ENCODE assay signal across 25 cellular contexts in the genomic region with DNA sequence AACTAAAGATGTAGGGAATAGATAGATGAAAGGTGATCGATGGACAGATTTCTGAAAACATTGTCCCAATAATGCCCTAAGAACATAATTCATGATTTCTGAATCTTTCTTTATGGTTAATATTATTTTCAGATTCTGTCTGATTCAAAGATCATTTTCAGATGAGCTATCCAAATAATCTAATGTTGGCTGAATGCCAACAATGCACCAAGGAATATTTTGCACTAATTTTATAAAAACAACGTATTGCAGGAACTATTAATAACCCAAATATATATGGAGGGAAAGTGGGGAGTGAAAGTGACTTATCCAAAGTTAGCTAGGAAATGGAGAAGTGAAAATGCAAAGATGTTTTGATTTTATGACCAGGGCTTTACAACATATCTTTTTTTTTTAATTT.
"Had no signal": no experiment of that assay in that cellular context is flagged by ENCODE, and none has a peak within 500 bp of the region (broad histone marks: within the 10 kb centered on the region; RNA-seq: fewer than 3 reads in every experiment).

No MANE protein-coding gene starts in this region.

- H3K4me2 ChIP-seq: neural progenitor cell had no signal

- H3K9ac ChIP-seq: neural progenitor cell, parathyroid adenoma had no signal

- DNase-seq: natural killer cell; occipital lobe; ovary; psoas muscle; right cardiac atrium; right lobe of liver; sigmoid colon; small intestine; stimulated activated CD4-positive, alpha-beta T cell treated with anti-CD3 and anti-CD28 coated beads, Interleukin-15, amount 100 ng/mL, for 24 hours; stimulated activated CD4-positive, alpha-beta T cell treated with anti-CD3 and anti-CD28 coated beads, Interleukin-2, amount 100 ng/mL, for 24 hours; stimulated activated CD4-positive, alpha-beta T cell treated with anti-CD3 and anti-CD28 coated beads, Interleukin-2, amount 100 ng/mL, for 48 hours; stimulated activated CD4-positive, alpha-beta T cell treated with anti-CD3 and anti-CD28 coated beads, Interleukin-4, amount 100 ng/mL, for 24 hours; stimulated activated naive CD4-positive, alpha-beta T cell; stimulated activated naive CD8-positive, alpha-beta T cell treated with anti-CD3 and anti-CD28 coated beads, Interleukin-15, amount 100 ng/mL, for 72 hours; stimulated activated naive CD8-positive, alpha-beta T cell treated with anti-CD3 and anti-CD28 coated beads, Interleukin-15, Interleukin-2, amounts not matched to agents 100 U/mL and 50 U/mL, for 24 hours; substantia nigra; testis; tibial artery; transverse colon; upper lobe of right lung; uterus had no signal

- ATAC-seq: natural killer cell; psoas muscle; right cardiac atrium; right lobe of liver; stimulated activated effector memory CD8-positive, alpha-beta T cell treated with anti-CD3 and anti-CD28 coated beads, Interleukin-12 subunit alpha, Interleukin-12 subunit beta, amount 100 ng/mL, for 72 hours; stimulated activated naive CD8-positive, alpha-beta T cell treated with anti-CD3 and anti-CD28 coated beads, Interleukin-15, amount 100 ng/mL, for 72 hours; stimulated activated naive CD8-positive, alpha-beta T cell treated with anti-CD3 and anti-CD28 coated beads, Interleukin-15, Interleukin-2, amounts not matched to agents 100 U/mL and 50 U/mL, for 24 hours; upper lobe of right lung had no signal

- H3K79me2 ChIP-seq: parathyroid adenoma had no signal

- H3K9me3 ChIP-seq: ovary, psoas muscle, right lobe of liver, sigmoid colon, suprapubic skin, testis, tibial artery, transverse colon, upper lobe of right lung, uterus had no signal

- H3K36me3 ChIP-seq: neural progenitor cell, ovary, right lobe of liver, sigmoid colon, suprapubic skin, tibial artery, transverse colon, upper lobe of right lung, uterus had no signal

- FAIRE-seq: small intestine had no signal

- H3K4me3 ChIP-seq: neural progenitor cell, ovary, psoas muscle, right lobe of liver, sigmoid colon, suprapubic skin, testis, tibial artery, transverse colon, upper lobe of right lung, uterus had no signal

- H3K27me3 ChIP-seq: neural progenitor cell, ovary, right lobe of liver, sigmoid colon, suprapubic skin, testis, tibial artery, transverse colon, upper lobe of right lung, uterus had no signal

- H2AFZ ChIP-seq: neural progenitor cell, parathyroid adenoma had no signal

- H3K4me1 ChIP-seq: neural progenitor cell, parathyroid adenoma, psoas muscle, right lobe of liver, sigmoid colon, suprapubic skin, testis, tibial artery, transverse colon, upper lobe of right lung, uterus had no signal

- H3K27ac ChIP-seq: neural progenitor cell, ovary, parathyroid adenoma, psoas muscle, right lobe of liver, sigmoid colon, suprapubic skin, testis, tibial artery, transverse colon, upper lobe of right lung, uterus had no signal
